2 cellular contexts compared by ENCODE assay signal in the genomic region with DNA sequence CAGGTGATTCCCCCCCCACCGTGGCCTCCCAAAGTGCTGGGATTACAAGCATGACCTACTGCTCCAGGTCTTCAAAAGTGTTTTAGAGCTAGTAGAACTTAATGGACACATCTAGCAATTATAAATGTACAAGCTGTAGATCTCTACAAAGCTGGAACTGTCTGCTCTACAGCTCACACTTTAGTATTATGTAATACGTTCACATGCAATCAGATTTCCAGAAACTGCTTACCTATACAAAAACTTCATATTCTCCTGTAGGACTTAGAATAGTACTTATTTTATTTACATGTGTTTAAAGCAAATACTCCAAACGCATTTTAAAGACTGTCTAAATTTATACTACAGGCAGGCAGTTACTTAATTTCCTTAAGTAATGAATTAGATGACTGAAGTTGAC.
TF ChIP-seq lines count a peak whose summit lies in the region.

No MANE protein-coding gene starts in this region.

TF ChIP-seq in IMR-90, 13 proteins besides CTCF, POLR2A, EP300 and RAD21:
- peak; percentile 86 for TF ChIP-seq MAFK (IDR thresholded peaks at IDR 0.05; ENCODE audit: low read depth, low read length)
- TF ChIP-seq CEBPB (IDR thresholded peaks at IDR 0.05; ENCODE audit: low read depth, low read length), result no peak

TF ChIP-seq in SK-N-SH, 30 proteins besides CTCF, POLR2A, EP300 and RAD21:
- no peak for TF ChIP-seq FOSL2 (IDR thresholded peaks at IDR 0.05; ENCODE audit: borderline replicate concordance, low read depth)
- no peak for TF ChIP-seq TEAD4 (IDR thresholded peaks at IDR 0.05; ENCODE audit: borderline replicate concordance, insufficient read depth)
- no peak for TF ChIP-seq EZH2phosphoT487 (IDR thresholded peaks at IDR 0.05; ENCODE audit: borderline replicate concordance, low read depth)
- TF ChIP-seq CHD2 (IDR thresholded peaks at IDR 0.05; ENCODE audit: low read length, partially characterized antibody), result no peak
- TF ChIP-seq, protein P1, sequence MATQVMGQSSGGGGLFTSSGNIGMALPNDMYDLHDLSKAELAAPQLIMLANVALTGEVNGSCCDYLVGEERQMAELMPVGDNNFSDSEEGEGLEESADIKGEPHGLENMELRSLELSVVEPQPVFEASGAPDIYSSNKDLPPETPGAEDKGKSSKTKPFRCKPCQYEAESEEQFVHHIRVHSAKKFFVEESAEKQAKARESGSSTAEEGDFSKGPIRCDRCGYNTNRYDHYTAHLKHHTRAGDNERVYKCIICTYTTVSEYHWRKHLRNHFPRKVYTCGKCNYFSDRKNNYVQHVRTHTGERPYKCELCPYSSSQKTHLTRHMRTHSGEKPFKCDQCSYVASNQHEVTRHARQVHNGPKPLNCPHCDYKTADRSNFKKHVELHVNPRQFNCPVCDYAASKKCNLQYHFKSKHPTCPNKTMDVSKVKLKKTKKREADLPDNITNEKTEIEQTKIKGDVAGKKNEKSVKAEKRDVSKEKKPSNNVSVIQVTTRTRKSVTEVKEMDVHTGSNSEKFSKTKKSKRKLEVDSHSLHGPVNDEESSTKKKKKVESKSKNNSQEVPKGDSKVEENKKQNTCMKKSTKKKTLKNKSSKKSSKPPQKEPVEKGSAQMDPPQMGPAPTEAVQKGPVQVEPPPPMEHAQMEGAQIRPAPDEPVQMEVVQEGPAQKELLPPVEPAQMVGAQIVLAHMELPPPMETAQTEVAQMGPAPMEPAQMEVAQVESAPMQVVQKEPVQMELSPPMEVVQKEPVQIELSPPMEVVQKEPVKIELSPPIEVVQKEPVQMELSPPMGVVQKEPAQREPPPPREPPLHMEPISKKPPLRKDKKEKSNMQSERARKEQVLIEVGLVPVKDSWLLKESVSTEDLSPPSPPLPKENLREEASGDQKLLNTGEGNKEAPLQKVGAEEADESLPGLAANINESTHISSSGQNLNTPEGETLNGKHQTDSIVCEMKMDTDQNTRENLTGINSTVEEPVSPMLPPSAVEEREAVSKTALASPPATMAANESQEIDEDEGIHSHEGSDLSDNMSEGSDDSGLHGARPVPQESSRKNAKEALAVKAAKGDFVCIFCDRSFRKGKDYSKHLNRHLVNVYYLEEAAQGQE (IDR thresholded peaks at IDR 0.05; ENCODE audit: low read depth, low read length), result no peak
- no peak for TF ChIP-seq YY1 (IDR thresholded peaks at IDR 0.05; ENCODE audit: low read depth)
- no peak for TF ChIP-seq TAF1 (IDR thresholded peaks at IDR 0.05; ENCODE audit: borderline replicate concordance, low read depth, low read length)
- TF ChIP-seq IRF3 (IDR thresholded peaks at IDR 0.05; ENCODE audit: low read depth, low read length), result no peak
